In the genomic region with DNA sequence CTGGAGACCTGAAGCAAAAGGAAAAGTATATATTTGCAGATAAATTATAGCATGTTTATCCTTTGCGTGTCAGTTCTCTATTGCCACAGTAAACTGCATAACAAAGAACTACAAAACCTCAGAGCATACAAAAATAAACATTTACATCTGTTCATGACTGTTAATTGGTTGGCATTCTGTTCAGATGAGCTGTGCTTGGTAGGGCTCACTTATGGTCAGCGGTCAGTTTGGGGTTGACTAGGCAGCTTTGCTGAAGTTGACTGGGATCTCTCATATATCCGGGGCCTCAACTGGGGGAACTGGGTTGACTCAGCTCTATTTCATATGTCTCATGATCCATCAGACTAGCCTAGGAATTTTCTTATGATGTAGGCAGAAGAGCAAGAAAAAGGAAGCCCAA, we compare ENCODE assay signal across 1 cellular context.
TF ChIP-seq lines count a peak whose summit lies in the region.

No MANE protein-coding gene starts in this region.

TF ChIP-seq in IMR-90, 13 proteins besides CTCF, POLR2A, EP300 and RAD21:
- TF ChIP-seq, protein P1, sequence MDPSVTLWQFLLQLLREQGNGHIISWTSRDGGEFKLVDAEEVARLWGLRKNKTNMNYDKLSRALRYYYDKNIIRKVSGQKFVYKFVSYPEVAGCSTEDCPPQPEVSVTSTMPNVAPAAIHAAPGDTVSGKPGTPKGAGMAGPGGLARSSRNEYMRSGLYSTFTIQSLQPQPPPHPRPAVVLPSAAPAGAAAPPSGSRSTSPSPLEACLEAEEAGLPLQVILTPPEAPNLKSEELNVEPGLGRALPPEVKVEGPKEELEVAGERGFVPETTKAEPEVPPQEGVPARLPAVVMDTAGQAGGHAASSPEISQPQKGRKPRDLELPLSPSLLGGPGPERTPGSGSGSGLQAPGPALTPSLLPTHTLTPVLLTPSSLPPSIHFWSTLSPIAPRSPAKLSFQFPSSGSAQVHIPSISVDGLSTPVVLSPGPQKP (IDR thresholded peaks at IDR 0.05; ENCODE audit: borderline replicate concordance, low read depth, low read length), result no peak
- TF ChIP-seq RCOR1 (IDR thresholded peaks at IDR 0.05; ENCODE audit: insufficient replicate concordance, low read length) (peak; percentile 59), MXI1 (IDR thresholded peaks at IDR 0.05; ENCODE audit: borderline replicate concordance, low read depth, low read length) (no peak), MAZ (IDR thresholded peaks at IDR 0.05; ENCODE audit: borderline replicate concordance, low read depth, low read length) (0 out of 2 replicates have a peak, but pooled peaks have one; percentile 25), CHD1 (IDR thresholded peaks at IDR 0.05; ENCODE audit: low read depth, low read length) (no peak), CEBPB (IDR thresholded peaks at IDR 0.05; ENCODE audit: low read depth, low read length) (peak; percentile 69; the same call in 1 of the 2 replicates), RFX5 (IDR thresholded peaks at IDR 0.05; ENCODE audit: low read depth, low read length) (no peak), FOS (IDR thresholded peaks at IDR 0.05; ENCODE audit: low read depth, low read length) (peak; percentile 68), NFE2L2 (IDR thresholded peaks at IDR 0.05; ENCODE audit: low read depth, low read length) (peak; percentile 64), BHLHE40 (IDR thresholded peaks at IDR 0.05; ENCODE audit: low read depth, low read length) (peak; percentile 33; the same call in 1 of the 2 replicates), SMC3 (IDR thresholded peaks at IDR 0.05; ENCODE audit: low read depth, low read length) (no peak; the same call in 1 of the 2 replicates), MAFK (IDR thresholded peaks at IDR 0.05; ENCODE audit: low read depth, low read length) (peak; percentile 78)
- TF ChIP-seq, protein P2, sequence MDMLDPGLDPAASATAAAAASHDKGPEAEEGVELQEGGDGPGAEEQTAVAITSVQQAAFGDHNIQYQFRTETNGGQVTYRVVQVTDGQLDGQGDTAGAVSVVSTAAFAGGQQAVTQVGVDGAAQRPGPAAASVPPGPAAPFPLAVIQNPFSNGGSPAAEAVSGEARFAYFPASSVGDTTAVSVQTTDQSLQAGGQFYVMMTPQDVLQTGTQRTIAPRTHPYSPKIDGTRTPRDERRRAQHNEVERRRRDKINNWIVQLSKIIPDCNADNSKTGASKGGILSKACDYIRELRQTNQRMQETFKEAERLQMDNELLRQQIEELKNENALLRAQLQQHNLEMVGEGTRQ (IDR thresholded peaks at IDR 0.05; ENCODE audit: low read depth, low read length), result no peak
TF ChIP-seq in IMR-90: peak in this region for 7.
